In genomic region chr12:109115758-109116610, GRCh38 we compare ENCODE assay signal across 10 cellular contexts. TPM values are rescaled to one million over a fixed set of nuclear protein-coding genes. Genes with fewer than 3 reads are reported as not detected.
DNase-seq lines count a peak whose midpoint lies in the region; ATAC-seq and TF ChIP-seq lines count a peak whose summit lies in the region.
"Had no signal": no experiment of that assay in that cellular context is flagged by ENCODE, and none has a peak within 500 bp of the region (broad histone marks: within the 10 kb centered on the region; RNA-seq: fewer than 3 reads in every experiment).

Gene ACACB, plus strand, starts transcription at chr12:109116587. Its CDS starts 22,819 bp downstream, at chr12:109139406.

- intact Hi-C loops in heart left ventricle (cut with DNase I) = loop anchor here in 7 of 10 donors (1.0 to 10.0 kb wide), 7 partner anchors 15 to 269 kb away; no protein-coding TSS in a partner anchor

- H3K9me3 ChIP-seq in Peyer's patch (no peaks in the 10 kb centered on the region), heart left ventricle (no peaks in the 10 kb centered on the region), trophoblast cell (ENCODE audit: insufficient read depth, low read depth, low read length) (no peaks in the 10 kb centered on the region)

- WGBS in heart left ventricle, 4 donors = 30 to 42% (median 38%) methylated on average over 14 of the region's 14 CpGs
- no CpG with 5 or more reads among the region's 14 CpGs for WGBS in trophoblast cell (ENCODE audit: extremely low coverage, insufficient coverage, insufficient read length)

- H3K27me3 ChIP-seq in Peyer's patch (no peaks in the 10 kb centered on the region), heart left ventricle (no peaks in the 10 kb centered on the region), trophoblast cell (ENCODE audit: insufficient read depth, low read length) (no peaks in the 10 kb centered on the region)

- no peak within 1 kb of the TSS for H3K9ac ChIP-seq in trophoblast cell (ENCODE audit: low read length)

- H2AK5ac ChIP-seq in trophoblast cell (ENCODE audit: low read length) = no peak within 1 kb of the TSS

- H3K27ac ChIP-seq in Peyer's patch = peak within 1 kb of the TSS in 3 of 4 donors; percentile 75 to 92 (median 90)
- peak within 1 kb of the TSS; percentile 85 to 99 (median 93) for H3K27ac ChIP-seq in heart left ventricle
- H3K27ac ChIP-seq in trophoblast cell (ENCODE audit: low read depth, low read length) = no peak within 1 kb of the TSS

- no peaks in the 10 kb centered on the region for H3K79me2 ChIP-seq in trophoblast cell (ENCODE audit: control insufficient read depth, insufficient read depth, low read length, poor library complexity)

- H3K79me1 ChIP-seq in trophoblast cell (ENCODE audit: low read length) = no peaks in the 10 kb centered on the region

- ATAC-seq in heart left ventricle (peak; percentile 72 to 83 (median 77)), HG02870 (IDR thresholded peaks at IDR 0.05; ENCODE audit: unreplicated experiment) (no peak)

- no peak within 1 kb of the TSS for H4K91ac ChIP-seq in trophoblast cell (ENCODE audit: low read depth, low read length)

- H3K18ac ChIP-seq in trophoblast cell (ENCODE audit: low read length) = no peak within 1 kb of the TSS

- no peak within 1 kb of the TSS for H2BK12ac ChIP-seq in trophoblast cell (ENCODE audit: low read length)

- H3K36me3 ChIP-seq in Peyer's patch (no peaks in the 10 kb centered on the region), heart left ventricle (peaks cover 0 to 3% (median 0%) of the 10 kb centered on the region in 9 donors), trophoblast cell (ENCODE audit: control insufficient read depth in 1 of 2, insufficient read depth in 2 of 2, low read length in 2 of 2) (no peaks in the 10 kb centered on the region)

- H3K4me1 ChIP-seq in Peyer's patch (peaks cover 0 to 48% (median 2%) of the 10 kb centered on the region in 4 donors), heart left ventricle (peaks cover 10 to 93% (median 72%) of the 10 kb centered on the region in 12 donors), trophoblast cell (ENCODE audit: control insufficient read depth in 1 of 2, insufficient read depth in 2 of 2, low read length in 2 of 2) (peaks cover 13% of the 10 kb centered on the region in 2 experiments)

- H2AFZ ChIP-seq in trophoblast cell (ENCODE audit: insufficient read depth, low read length, poor library complexity) = no peak within 1 kb of the TSS

- H2BK120ac ChIP-seq in trophoblast cell (ENCODE audit: insufficient read depth, low read length, poor library complexity) = no peak within 1 kb of the TSS

- H3K23ac ChIP-seq in trophoblast cell (ENCODE audit: low read length) = no peak within 1 kb of the TSS

- no peak within 1 kb of the TSS for H4K8ac ChIP-seq in trophoblast cell (ENCODE audit: low read depth, low read length)

- H3K14ac ChIP-seq in trophoblast cell (ENCODE audit: low read length) = no peak within 1 kb of the TSS

- DNase-seq in ELF-1 (ENCODE audit: low read depth, low spot score) = peak; percentile 19
- DNase-seq in Peyer's patch = peak in 2 of 3 donors; percentile 83 to 85
- peak; percentile 66 to 92 (median 72) for DNase-seq in heart left ventricle
- peak; percentile 54 to 61 for DNase-seq in trophoblast cell
- no peak for DNase-seq in NCI-H510A treated with DMSO at 0.1 percent for 48 hours (lab: John Stamatoyannopoulos, UW)
- DNase-seq in NCI-H1092 (lab: John Stamatoyannopoulos, UW) = no peak
- no peak for DNase-seq in T1000 (lab: John Stamatoyannopoulos, UW)
- DNase-seq: effector memory CD4-positive, alpha-beta T cell; stimulated activated CD4-positive, alpha-beta T cell treated with anti-CD3 and anti-CD28 coated beads, Interleukin-2, amount 100 ng/mL, for 48 hours had no signal

- no peak within 1 kb of the TSS for H2BK5ac ChIP-seq in trophoblast cell (ENCODE audit: low read depth, low read length, poor library complexity)

- H3K4me2 ChIP-seq in trophoblast cell (ENCODE audit: low read length) = no peak within 1 kb of the TSS

- no peak for TF ChIP-seq CTCF in Peyer's patch (IDR thresholded peaks at IDR 0.05)
- no peak for TF ChIP-seq CTCF in heart left ventricle (IDR thresholded peaks at IDR 0.05)

- H3K4me3 ChIP-seq in Peyer's patch = peak within 1 kb of the TSS in 2 of 4 donors; percentile 18 to 41
- H3K4me3 ChIP-seq in heart left ventricle = peak within 1 kb of the TSS; percentile 18 to 54 (median 44)
- H3K4me3 ChIP-seq in trophoblast cell (ENCODE audit: low read depth, low read length) = no peak within 1 kb of the TSS

- no peak within 1 kb of the TSS for H4K12ac ChIP-seq in trophoblast cell (ENCODE audit: low read depth, low read length)

- peak; percentile 39 to 72 for TF ChIP-seq POLR2A in Peyer's patch (IDR thresholded peaks at IDR 0.05)
- TF ChIP-seq POLR2A in heart left ventricle (IDR thresholded peaks at IDR 0.05) = peak in 1 of 2 donors; percentile 45

- no peak within 1 kb of the TSS for H3K4ac ChIP-seq in trophoblast cell (ENCODE audit: low read depth, low read length)

RNA-seq across cellular contexts. Expression of gene ACACB, which starts in this region (rescaled TPM):
- total RNA-seq in Peyer's patch (100 to 1,000 TPM in 3 of 4 donors, 10 to 100 TPM in 1; 56.0 to 179 (median 152) TPM), heart left ventricle (100 to 1,000 TPM in 6 of 9 donors, 10 to 100 TPM in 3; 77.3 to 176 (median 135) TPM)
- 100 to 1,000 TPM in 1 of 2 donors, 10 to 100 TPM in 1; 29.9 to 119 TPM for polyA plus RNA-seq in heart left ventricle
- polyA plus RNA-seq in trophoblast cell (2013) = 0.71 and 1.7 TPM in 2 replicates

Comparison
In these comparisons a context has a peak if more than half of its experiments do, and no peak if none do; other contexts are left out.
1. DNase-seq: peak in ELF-1 (single experiment), Peyer's patch (2 of 3), heart left ventricle (5 of 5) and trophoblast cell (2 of 2); none in NCI-H510A treated with DMSO at 0.1 percent for 48 hours (single experiment), NCI-H1092 (single experiment) and T1000 (single experiment).